23 cellular contexts compared by ENCODE assay signal in genomic region chr9:19630762-19631161, GRCh38.
"Had no signal": no experiment of that assay in that cellular context is flagged by ENCODE, and none has a peak within 500 bp of the region (broad histone marks: within the 10 kb centered on the region; RNA-seq: fewer than 3 reads in every experiment).

No MANE protein-coding gene starts in this region.

- H3K36me3 Mint-ChIP-seq: activated naive CD8-positive, alpha-beta T cell treated with anti-CD3 and anti-CD28 coated beads, Interleukin-2, amount 10 ng/mL, durations not matched to agents 7 days and 5 days; naive thymus-derived CD8-positive, alpha-beta T cell; stimulated activated effector memory CD8-positive, alpha-beta T cell treated with anti-CD3 and anti-CD28 coated beads, Interleukin-12 subunit alpha, Interleukin-12 subunit beta, amount 100 ng/mL, for 72 hours had no signal

- H3K4me1 Mint-ChIP-seq: activated CD4-positive, alpha-beta T cell treated with anti-CD3 and anti-CD28 coated beads, Interleukin-2, amount 10 ng/mL, durations not matched to agents 24 days and 14 days; activated naive CD8-positive, alpha-beta T cell treated with anti-CD3 and anti-CD28 coated beads, Interleukin-2, amount 10 ng/mL, durations not matched to agents 7 days and 5 days; activated T-helper 17 cell treated with anti-CD3 and anti-CD28 coated beads, Interleukin-2, amount 50 U/mL, for 72 hours; naive thymus-derived CD8-positive, alpha-beta T cell; stimulated activated effector memory CD8-positive, alpha-beta T cell treated with anti-CD3 and anti-CD28 coated beads, Interleukin-12 subunit alpha, Interleukin-12 subunit beta, amount 100 ng/mL, for 72 hours had no signal

- H3K4me3 ChIP-seq: cardiac muscle cell, hepatocyte, pancreas, sigmoid colon, stomach, testis, upper lobe of left lung had no signal

- H3K27ac Mint-ChIP-seq: activated CD4-positive, alpha-beta T cell treated with anti-CD3 and anti-CD28 coated beads, Interleukin-2, amount 10 ng/mL, durations not matched to agents 24 days and 14 days; activated CD8-positive, alpha-beta T cell treated with anti-CD3 and anti-CD28 coated beads for 36 hours; activated naive CD8-positive, alpha-beta T cell treated with anti-CD3 and anti-CD28 coated beads, Interleukin-2, amount 10 ng/mL, durations not matched to agents 7 days and 5 days; activated T-helper 17 cell treated with anti-CD3 and anti-CD28 coated beads, Interleukin-2, amount 50 U/mL, for 72 hours; effector memory CD8-positive, alpha-beta T cell; naive thymus-derived CD8-positive, alpha-beta T cell; stimulated activated effector memory CD8-positive, alpha-beta T cell treated with anti-CD3 and anti-CD28 coated beads, Interleukin-12 subunit alpha, Interleukin-12 subunit beta, amount 100 ng/mL, for 72 hours had no signal

- H3K9me3 ChIP-seq: neutrophil, pancreas, sigmoid colon, stomach, testis, upper lobe of left lung had no signal

- H2AFZ ChIP-seq: hepatocyte had no signal

- H3K36me3 ChIP-seq: cardiac muscle cell, neutrophil, pancreas, sigmoid colon, stomach, upper lobe of left lung had no signal

- H3K4me3 Mint-ChIP-seq: activated CD4-positive, alpha-beta T cell treated with anti-CD3 and anti-CD28 coated beads, Interleukin-2, amount 10 ng/mL, durations not matched to agents 24 days and 14 days; activated CD8-positive, alpha-beta T cell treated with anti-CD3 and anti-CD28 coated beads for 36 hours; activated naive CD8-positive, alpha-beta T cell treated with anti-CD3 and anti-CD28 coated beads, Interleukin-2, amount 10 ng/mL, durations not matched to agents 7 days and 5 days; activated T-helper 17 cell treated with anti-CD3 and anti-CD28 coated beads, Interleukin-2, amount 50 U/mL, for 72 hours; effector memory CD8-positive, alpha-beta T cell; naive thymus-derived CD8-positive, alpha-beta T cell; stimulated activated effector memory CD8-positive, alpha-beta T cell treated with anti-CD3 and anti-CD28 coated beads, Interleukin-12 subunit alpha, Interleukin-12 subunit beta, amount 100 ng/mL, for 72 hours had no signal

- H3K27me3 ChIP-seq: cardiac muscle cell, hepatocyte, neutrophil, pancreas, sigmoid colon, stomach, testis, upper lobe of left lung had no signal

- H3K9me3 Mint-ChIP-seq: activated CD4-positive, alpha-beta T cell treated with anti-CD3 and anti-CD28 coated beads, Interleukin-2, amount 10 ng/mL, durations not matched to agents 24 days and 14 days; activated CD8-positive, alpha-beta T cell treated with anti-CD3 and anti-CD28 coated beads for 36 hours; activated naive CD8-positive, alpha-beta T cell treated with anti-CD3 and anti-CD28 coated beads, Interleukin-2, amount 10 ng/mL, durations not matched to agents 7 days and 5 days; activated T-helper 17 cell treated with anti-CD3 and anti-CD28 coated beads, Interleukin-2, amount 50 U/mL, for 72 hours; naive thymus-derived CD8-positive, alpha-beta T cell; stimulated activated effector memory CD8-positive, alpha-beta T cell treated with anti-CD3 and anti-CD28 coated beads, Interleukin-12 subunit alpha, Interleukin-12 subunit beta, amount 100 ng/mL, for 72 hours had no signal

- H3K4me2 ChIP-seq: hepatocyte had no signal

- H3K79me2 ChIP-seq: hepatocyte had no signal

- DNase-seq: activated CD4-positive, alpha-beta T cell treated with anti-CD3 and anti-CD28 coated beads, Interleukin-2, amount 10 ng/mL, durations not matched to agents 24 days and 14 days; activated CD8-positive, alpha-beta T cell treated with anti-CD3 and anti-CD28 coated beads for 36 hours; activated naive CD4-positive, alpha-beta T cell; activated naive CD8-positive, alpha-beta T cell treated with anti-CD3 and anti-CD28 coated beads, Interleukin-2, amount 10 ng/mL, durations not matched to agents 7 days and 5 days; activated T-cell treated with anti-CD3 and anti-CD28 coated beads, Interleukin-2, amount 50 U/mL, for 1 hour; amygdala; dermis blood vessel endothelial cell; effector memory CD8-positive, alpha-beta T cell; foreskin fibroblast; left cardiac atrium; mesendoderm; naive thymus-derived CD8-positive, alpha-beta T cell; pancreas; sigmoid colon; stimulated activated CD4-positive, alpha-beta T cell treated with anti-CD3 and anti-CD28 coated beads, Interleukin-4, amount 100 ng/mL, for 24 hours; stomach; testis; upper lobe of left lung had no signal

- H3K4me1 ChIP-seq: pancreas, sigmoid colon, stomach, testis, upper lobe of left lung had no signal

- H3K27ac ChIP-seq: cardiac muscle cell, hepatocyte, neutrophil, pancreas, sigmoid colon, stomach, testis, upper lobe of left lung had no signal
